Comparison of ENCODE assay signal across 28 cellular contexts in the genomic region with DNA sequence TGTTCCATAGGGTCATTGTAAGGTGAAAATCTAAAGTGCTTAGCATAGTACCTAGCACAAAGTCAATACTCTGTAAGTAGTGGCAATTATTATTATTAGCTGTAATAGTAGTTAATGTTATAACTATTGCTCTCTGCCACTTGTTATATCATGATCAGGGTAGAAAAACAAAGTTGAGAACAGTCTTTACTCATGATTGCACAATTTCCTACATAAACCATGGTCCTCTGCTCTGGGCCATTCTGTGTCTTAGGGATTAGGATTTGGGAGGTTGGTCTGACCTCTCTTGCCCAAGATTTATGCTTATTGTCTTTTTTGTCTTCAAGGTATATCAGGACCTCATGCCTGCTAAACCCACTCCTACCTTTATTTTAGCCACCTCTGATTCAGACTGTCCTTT.
"Had no signal": no experiment of that assay in that cellular context is flagged by ENCODE, and none has a peak within 500 bp of the region (broad histone marks: within the 10 kb centered on the region; RNA-seq: fewer than 3 reads in every experiment).

No MANE protein-coding gene starts in this region.

- H3K36me3 Mint-ChIP-seq: activated naive CD4-positive, alpha-beta T cell treated with anti-CD3 and anti-CD28 coated beads, Interleukin-2, amount 50 U/mL, for 24 hours; natural killer cell treated with Interleukin-12 subunit alpha and Interleukin-12 subunit beta and Interleukin-15 and Interleukin-18, amount 100 ng/mL, for 72 hours had no signal

- H3K4me3 Mint-ChIP-seq: activated CD4-positive, alpha-beta memory T cell treated with anti-CD3 and anti-CD28 coated beads, Interleukin-2, amount 10 ng/mL, durations not matched to agents 7 days and 5 days; activated CD4-positive, alpha-beta T cell treated with anti-CD3 and anti-CD28 coated beads, Interleukin-2, amount 10 ng/mL, durations not matched to agents 24 days and 14 days; activated naive CD4-positive, alpha-beta T cell treated with anti-CD3 and anti-CD28 coated beads, Interleukin-2, amount 50 U/mL, for 24 hours; activated naive CD8-positive, alpha-beta T cell treated with anti-CD3 and anti-CD28 coated beads, Interleukin-2, amount 50 U/mL, for 24 hours; activated T-cell treated with anti-CD3 and anti-CD28 coated beads, Interleukin-2, amount 50 U/mL, for 24 hours; natural killer cell treated with Interleukin-12 subunit alpha and Interleukin-12 subunit beta and Interleukin-15 and Interleukin-18, amount 100 ng/mL, for 72 hours had no signal

- ATAC-seq: activated CD4-positive, CD25-positive, alpha-beta regulatory T cell treated with anti-CD3 and anti-CD28 coated beads, Interleukin-2, amount 50 U/mL, for 24 hours; activated naive CD8-positive, alpha-beta T cell treated with anti-CD3 and anti-CD28 coated beads, Interleukin-2, amount 50 U/mL, for 24 hours; gastrocnemius medialis; natural killer cell treated with Interleukin-12 subunit alpha and Interleukin-12 subunit beta and Interleukin-15 and Interleukin-18, amount 100 ng/mL, for 72 hours; right cardiac atrium; stimulated activated naive CD8-positive, alpha-beta T cell treated with anti-CD3 and anti-CD28 coated beads, Interleukin-15, Interleukin-2, amounts not matched to agents 100 U/mL and 50 U/mL, for 24 hours had no signal

- H3K4me3 ChIP-seq: colonic mucosa, esophagus squamous epithelium, gastrocnemius medialis, left ventricle myocardium inferior, lung, thoracic aorta had no signal

- DNase-seq: activated CD4-positive, alpha-beta memory T cell treated with anti-CD3 and anti-CD28 coated beads, Interleukin-2, amount 10 ng/mL, durations not matched to agents 7 days and 5 days; activated CD4-positive, alpha-beta T cell treated with anti-CD3 and anti-CD28 coated beads, Interleukin-2, amount 10 ng/mL, durations not matched to agents 24 days and 14 days; activated CD8-positive, alpha-beta memory T cell treated with anti-CD3 and anti-CD28 coated beads, Interleukin-2, amount 50 U/mL, for 48 hours; activated naive CD8-positive, alpha-beta T cell treated with anti-CD3 and anti-CD28 coated beads, Interleukin-2, amount 50 U/mL, for 24 hours; activated T-cell treated with anti-CD3 and anti-CD28 coated beads, Interleukin-2, amount 50 U/mL, for 24 hours; colonic mucosa; effector CD8-positive, alpha-beta T cell; esophagus squamous epithelium; gastrocnemius medialis; glutamatergic neuron; islet precursor cell; left ventricle myocardium inferior; mesendoderm; right cardiac atrium; stimulated activated CD4-positive, alpha-beta T cell treated with anti-CD3 and anti-CD28 coated beads, Interleukin-2, amount 100 ng/mL, for 48 hours; stimulated activated naive CD8-positive, alpha-beta T cell treated with anti-CD3 and anti-CD28 coated beads, Interleukin-15, Interleukin-2, amounts not matched to agents 100 U/mL and 50 U/mL, for 24 hours; trophoblast cell; WERI-Rb-1 had no signal

- H3K9me3 ChIP-seq: colonic mucosa, esophagus squamous epithelium, gastrocnemius medialis, left ventricle myocardium inferior, thoracic aorta had no signal

- H3K36me3 ChIP-seq: colonic mucosa, esophagus squamous epithelium, gastrocnemius medialis, left ventricle myocardium inferior, thoracic aorta had no signal

- H3K27me3 ChIP-seq: colonic mucosa, esophagus squamous epithelium, gastrocnemius medialis had no signal

- H3K9me3 Mint-ChIP-seq: activated CD4-positive, alpha-beta memory T cell treated with anti-CD3 and anti-CD28 coated beads, Interleukin-2, amount 10 ng/mL, durations not matched to agents 7 days and 5 days; activated CD4-positive, alpha-beta T cell treated with anti-CD3 and anti-CD28 coated beads, Interleukin-2, amount 10 ng/mL, durations not matched to agents 24 days and 14 days; activated naive CD4-positive, alpha-beta T cell treated with anti-CD3 and anti-CD28 coated beads, Interleukin-2, amount 50 U/mL, for 24 hours; activated naive CD8-positive, alpha-beta T cell treated with anti-CD3 and anti-CD28 coated beads, Interleukin-2, amount 50 U/mL, for 24 hours; activated T-cell treated with anti-CD3 and anti-CD28 coated beads, Interleukin-2, amount 50 U/mL, for 24 hours; natural killer cell treated with Interleukin-12 subunit alpha and Interleukin-12 subunit beta and Interleukin-15 and Interleukin-18, amount 100 ng/mL, for 72 hours had no signal

- H3K27ac Mint-ChIP-seq: activated CD4-positive, alpha-beta memory T cell treated with anti-CD3 and anti-CD28 coated beads, Interleukin-2, amount 10 ng/mL, durations not matched to agents 7 days and 5 days; activated CD4-positive, alpha-beta T cell treated with anti-CD3 and anti-CD28 coated beads, Interleukin-2, amount 10 ng/mL, durations not matched to agents 24 days and 14 days; activated naive CD4-positive, alpha-beta T cell treated with anti-CD3 and anti-CD28 coated beads, Interleukin-2, amount 50 U/mL, for 24 hours; activated naive CD8-positive, alpha-beta T cell treated with anti-CD3 and anti-CD28 coated beads, Interleukin-2, amount 50 U/mL, for 24 hours; activated T-cell treated with anti-CD3 and anti-CD28 coated beads, Interleukin-2, amount 50 U/mL, for 24 hours; natural killer cell treated with Interleukin-12 subunit alpha and Interleukin-12 subunit beta and Interleukin-15 and Interleukin-18, amount 100 ng/mL, for 72 hours had no signal

- H3K27ac ChIP-seq: colonic mucosa, epithelial cell of prostate, esophagus squamous epithelium, gastrocnemius medialis, left ventricle myocardium inferior, thoracic aorta, WERI-Rb-1 had no signal

- FAIRE-seq: bronchial epithelial cell, endometrium, TTC549, urothelium cell line had no signal
